Comparison of ENCODE assay signal across 24 cellular contexts in genomic region chr2:218179782-218180181, GRCh38. TPM values are rescaled to one million over a fixed set of nuclear protein-coding genes. Genes with fewer than 3 reads are reported as not detected.
DNase-seq lines count a peak whose midpoint lies in the region; ATAC-seq, FAIRE-seq and TF ChIP-seq lines count a peak whose summit lies in the region.
"Had no signal": no experiment of that assay in that cellular context is flagged by ENCODE, and none has a peak within 500 bp of the region (broad histone marks: within the 10 kb centered on the region; RNA-seq: fewer than 3 reads in every experiment).

No MANE protein-coding gene starts in this region.

- no peak overlapping the region for H2AFZ ChIP-seq in HepG2 (ENCODE audit: low read length)

- no peak overlapping the region for H3K27ac ChIP-seq in HepG2 (ENCODE audit: extremely low read length, insufficient read depth, low read length)
- no peak overlapping the region for H3K27ac ChIP-seq in right lobe of liver
- no peak overlapping the region for H3K27ac ChIP-seq in left lung
- no peak overlapping the region for H3K27ac ChIP-seq in upper lobe of right lung
- H3K27ac ChIP-seq in stomach = no peak overlapping the region
- H3K27ac ChIP-seq: 22Rv1; A549; BLaER1 treated with 17β-estradiol and CSF1 and Interleukin-3, amounts not matched to agents 10 nM and 100 nM; C4-2B had no signal

- TF ChIP-seq EP300 in HepG2 (IDR thresholded peaks at IDR 0.05; ENCODE audit: low read depth in 2 of 2, low read length in 2 of 2) (no peak), HepG2 (CRISPR knock-in tag; IDR thresholded peaks at IDR 0.05; ENCODE audit: borderline replicate concordance) (no peak), stomach (IDR thresholded peaks at IDR 0.05) (no peak)

- intact Hi-C loops in HepG2 (cut with micrococcal nuclease; ENCODE audit: unreplicated experiment) = loop anchor here (10.0 kb wide), 1 partner anchor 215 kb away; the partner anchor contains the start of gene CTDSP1
- intact Hi-C loops in right lobe of liver (cut with DNase I) = loop anchor here in 1 of 2 donors (10.0 kb wide), 1 partner anchor 205 kb away; the partner anchor contains the start of gene SLC11A1
- intact Hi-C loops in left lung (cut with DNase I) = loop anchor here in 1 of 2 donors (5.0 kb wide), 1 partner anchor 83 kb away; the partner anchor contains the start of gene GPBAR1
- intact Hi-C loops in upper lobe of right lung (cut with DNase I) = no loop called here
- intact Hi-C loops in stomach (cut with DNase I; ENCODE audit: low total_unique reads) = loop anchor here (10.0 kb wide), 1 partner anchor 85 kb away; the partner anchor contains the start of gene GPBAR1

- WGBS in HepG2 (ENCODE audit: low lambda C conversion rate) = 32% methylated on average over 4 of the region's 4 CpGs
- 62% methylated on average over 2 of the region's 4 CpGs for WGBS in right lobe of liver (ENCODE audit: insufficient coverage, low coverage, low lambda C conversion rate, missing lambda C conversion rate)
- WGBS in stomach, 5 donors = 90 to 95% (median 93%) methylated on average over 4 of the region's 4 CpGs

- H3K9me3 ChIP-seq in HepG2 (ENCODE audit: low read length) (no peaks in the 10 kb centered on the region), right lobe of liver (no peaks in the 10 kb centered on the region), left lung (no peaks in the 10 kb centered on the region), upper lobe of right lung (no peaks in the 10 kb centered on the region), stomach (no peaks in the 10 kb centered on the region)
- H3K9me3 ChIP-seq: A549; BLaER1 treated with 17β-estradiol and CSF1 and Interleukin-3, amounts not matched to agents 10 nM and 100 nM; Caco-2 had no signal

- in situ Hi-C loops in HepG2 (cut with HindIII; ENCODE audit: extremely low pct_ligation_motif_present, low pct_unique_long_range_greater_than_20kb) = no loop called here

- no peak overlapping the region for H3K9ac ChIP-seq in HepG2 (ENCODE audit: insufficient read depth, low read depth, low read length)
- H3K9ac ChIP-seq: BLaER1 treated with 17β-estradiol and CSF1 and Interleukin-3, amounts not matched to agents 10 nM and 100 nM had no signal

- H3K36me3 ChIP-seq in HepG2 (replicated peaks in 1 of 2; ENCODE audit: control insufficient read depth in 1 of 2, insufficient read depth in 2 of 2, low read length in 2 of 2) = no peaks in the 10 kb centered on the region
- H3K36me3 ChIP-seq in right lobe of liver = no peaks in the 10 kb centered on the region
- no peaks in the 10 kb centered on the region for H3K36me3 ChIP-seq in left lung
- no peaks in the 10 kb centered on the region for H3K36me3 ChIP-seq in upper lobe of right lung
- no peaks in the 10 kb centered on the region for H3K36me3 ChIP-seq in stomach
- H3K36me3 ChIP-seq: BLaER1 treated with 17β-estradiol and CSF1 and Interleukin-3, amounts not matched to agents 10 nM and 100 nM had no signal

- TF ChIP-seq RAD21 in HepG2 (CRISPR knock-in tag; IDR thresholded peaks at IDR 0.05) = no peak

- TF ChIP-seq CTCF in HepG2 (CRISPR knock-in tag; IDR thresholded peaks at IDR 0.05) (no peak), right lobe of liver (IDR thresholded peaks at IDR 0.05) (no peak), left lung (IDR thresholded peaks at IDR 0.05) (no peak), upper lobe of right lung (IDR thresholded peaks at IDR 0.05) (no peak), stomach (IDR thresholded peaks at IDR 0.05) (no peak)

- BruUV-seq in HepG2 (replicated peaks; lab: Mats Ljungman, UMichigan) = no TSS peak

- no peak overlapping the region for H3K4me2 ChIP-seq in HepG2 (ENCODE audit: low read depth, low read length)
- H3K4me2 ChIP-seq: A549; BLaER1 treated with 17β-estradiol and CSF1 and Interleukin-3, amounts not matched to agents 10 nM and 100 nM had no signal

- ATAC-seq in HepG2 (peak; percentile 74), right lobe of liver (no peak), left lung (peak; percentile 70), upper lobe of right lung (peak; percentile 69)
- ATAC-seq: CD8-positive, alpha-beta T cell had no signal

- TF ChIP-seq POLR2A in HepG2 (IDR thresholded peaks at IDR 0.05; ENCODE audit: insufficient read depth in 1 of 2, low read depth in 2 of 2, low read length in 2 of 2) (no peak), right lobe of liver (IDR thresholded peaks at IDR 0.05) (no peak), stomach (IDR thresholded peaks at IDR 0.05) (no peak)

- CTCF ChIA-PET in HepG2 (lab: Yijun Ruan, JAX; ENCODE audit: low intra/inter-chr PET ratio, low total read pairs) = no interaction called here

- peak; percentile 22 for DNase-seq in HepG2 (ENCODE audit: low spot score)
- no peak for DNase-seq in right lobe of liver
- no peak for DNase-seq in left lung
- DNase-seq in upper lobe of right lung = no peak
- DNase-seq in stomach = no peak
- no peak for DNase-seq in hippocampal formation (lab: John Stamatoyannopoulos, UW)
- DNase-seq: AML-193; Calu3; CD4-positive, alpha-beta T cell; CD8-positive, alpha-beta T cell; DMS79 treated with DMSO at 0.1 percent for 48 hours; GF-D8 had no signal

- H3K4me3 ChIP-seq in HepG2 (replicated peaks in 1 of 3; ENCODE audit: insufficient read depth in 1 of 3, low read depth in 2 of 3, low read length in 3 of 3) = no peak overlapping the region
- no peak overlapping the region for H3K4me3 ChIP-seq in right lobe of liver
- no peak overlapping the region for H3K4me3 ChIP-seq in left lung
- H3K4me3 ChIP-seq in upper lobe of right lung = no peak overlapping the region
- no peak overlapping the region for H3K4me3 ChIP-seq in stomach
- H3K4me3 ChIP-seq: A549; BLaER1 treated with 17β-estradiol and CSF1 and Interleukin-3, amounts not matched to agents 10 nM and 100 nM had no signal

- no peaks in the 10 kb centered on the region for H4K20me1 ChIP-seq in HepG2 (ENCODE audit: insufficient read depth, low read length)
- H4K20me1 ChIP-seq: BLaER1 treated with 17β-estradiol and CSF1 and Interleukin-3, amounts not matched to agents 10 nM and 100 nM had no signal

- FAIRE-seq in HepG2 (lab: Jason Lieb, UNC) = peak; percentile 12
- FAIRE-seq: A549, D721Med, G401.6, GM12891, GM19239 had no signal

- H3K79me2 ChIP-seq in HepG2 (ENCODE audit: insufficient read depth, low read length) = no peaks in the 10 kb centered on the region

- peaks cover 0 to 18% of the 10 kb centered on the region in 2 experiments; a peak in 4 of 5 replicates for H3K27me3 ChIP-seq in HepG2 (ENCODE audit: control insufficient read depth in 1 of 2, insufficient read depth in 2 of 2, low read length in 2 of 2)
- no peaks in the 10 kb centered on the region for H3K27me3 ChIP-seq in right lobe of liver
- H3K27me3 ChIP-seq in left lung = no peaks in the 10 kb centered on the region
- H3K27me3 ChIP-seq in upper lobe of right lung = no peaks in the 10 kb centered on the region
- no peaks in the 10 kb centered on the region for H3K27me3 ChIP-seq in stomach
- H3K27me3 ChIP-seq: BLaER1 treated with 17β-estradiol and CSF1 and Interleukin-3, amounts not matched to agents 10 nM and 100 nM had no signal

- POLR2A ChIA-PET in HepG2 (lab: Yijun Ruan, JAX) = no interaction called here

- H3K4me1 ChIP-seq in HepG2 (ENCODE audit: insufficient read depth, low read length) (peaks cover 10% of the 10 kb centered on the region), right lobe of liver (no peaks in the 10 kb centered on the region), left lung (no peaks in the 10 kb centered on the region), upper lobe of right lung (no peaks in the 10 kb centered on the region), stomach (no peaks in the 10 kb centered on the region)
- H3K4me1 ChIP-seq: A549; BLaER1 treated with 17β-estradiol and CSF1 and Interleukin-3, amounts not matched to agents 10 nM and 100 nM; Caco-2 had no signal

RNA-seq across cellular contexts. Expression of gene CXCR1, which starts 13.0 kb away (rescaled TPM):
- total RNA-seq in HepG2 (2016; rRNA removed; fragmentation: Illumina TruSeq; extraction: Trizol) (not detected in 2 replicates), right lobe of liver (1 to 10 TPM in 2 of 6 experiments, under 1 TPM in 4; 0.40 to 1.6 (median 0.74) TPM), left lung (10 to 100 TPM in 1 of 2 donors, 1 to 10 TPM in 1; 1.7 to 21.0 TPM), upper lobe of right lung (5.3 TPM), stomach (under 1 TPM in 3 of 5 donors, not detected in 2; 0.37 to 0.87 (median 0.45) TPM)
- not detected in 2 replicates for total RNA-seq in HepG2 (2016; cell fraction: cytosol; rRNA removed; fragmentation: Illumina TruSeq; extraction: Trizol; ENCODE audit: low read depth)
- not detected in 2 replicates for total RNA-seq in HepG2 (2016; cell fraction: insoluble cytoplasmic fraction; rRNA removed; fragmentation: Illumina TruSeq; extraction: Trizol)
- not detected in 2 replicates for total RNA-seq in HepG2 (2016; cell fraction: membrane; rRNA removed; fragmentation: Illumina TruSeq; extraction: Trizol)
- total RNA-seq in HepG2 (2016; cell fraction: nucleus; rRNA removed; fragmentation: Illumina TruSeq; extraction: Trizol) = not detected in 2 replicates
- polyA plus RNA-seq in HepG2 (2011; rRNA removed) (not detected in 2 replicates), stomach (under 1 TPM; 0.03 to 0.62 (median 0.61) TPM)
- not detected in 2 replicates for polyA plus RNA-seq in HepG2 (2011; cell fraction: cytosol; rRNA removed)
- polyA plus RNA-seq in HepG2 (2011; cell fraction: nucleus; rRNA removed) = not detected in 2 replicates
- polyA plus RNA-seq in HepG2 (2012) = not detected in 2 replicates
- polyA plus RNA-seq in HepG2 (2016; cell fraction: cytosol; fragmentation: Illumina TruSeq; extraction: Trizol; ENCODE audit: low read depth) = not detected in 2 replicates
- not detected in 2 replicates for polyA plus RNA-seq in HepG2 (2016; cell fraction: insoluble cytoplasmic fraction; fragmentation: Illumina TruSeq; extraction: Trizol; ENCODE audit: low read depth)
- not detected in 2 replicates for polyA plus RNA-seq in HepG2 (2016; cell fraction: membrane; fragmentation: Illumina TruSeq; extraction: Trizol; ENCODE audit: low read depth)
- not detected in 2 replicates for polyA plus RNA-seq in HepG2 (2016; cell fraction: nucleus; fragmentation: Illumina TruSeq; extraction: Trizol; ENCODE audit: insufficient read depth, low read depth)
- not detected in 2 replicates for polyA minus RNA-seq in HepG2 (2011; rRNA and poly(A)+ RNA removed; ENCODE audit: low replicate concordance)
- polyA minus RNA-seq in HepG2 (2011; cell fraction: cytosol; rRNA and poly(A)+ RNA removed) = not detected in 2 replicates
- not detected in 2 replicates for polyA minus RNA-seq in HepG2 (2011; cell fraction: nucleus; rRNA and poly(A)+ RNA removed)
- total RNA-seq: A172; B cell; Caco-2; Calu3; CD8-positive, alpha-beta T cell had no signal
- polyA plus RNA-seq: A549, BJ had no signal

RNA-seq across cellular contexts. Expression of gene ARPC2, which starts 37.2 kb away (rescaled TPM):
- total RNA-seq in HepG2 (2016; rRNA removed; fragmentation: Illumina TruSeq; extraction: Trizol) (168 and 201 TPM in 2 replicates), right lobe of liver (100 to 1,000 TPM in 1 of 6 experiments, 10 to 100 TPM in 5; 54.9 to 110 (median 78.1) TPM), left lung (100 to 1,000 TPM; 361 to 452 TPM), upper lobe of right lung (357 TPM), stomach (100 to 1,000 TPM in 4 of 5 donors, 10 to 100 TPM in 1; 92.1 to 456 (median 234) TPM)
- 312 and 330 TPM in 2 replicates for total RNA-seq in HepG2 (2016; cell fraction: cytosol; rRNA removed; fragmentation: Illumina TruSeq; extraction: Trizol; ENCODE audit: low read depth)
- total RNA-seq in HepG2 (2016; cell fraction: insoluble cytoplasmic fraction; rRNA removed; fragmentation: Illumina TruSeq; extraction: Trizol) = 163 and 189 TPM in 2 replicates
- 389 and 391 TPM in 2 replicates for total RNA-seq in HepG2 (2016; cell fraction: membrane; rRNA removed; fragmentation: Illumina TruSeq; extraction: Trizol)
- 103 and 109 TPM in 2 replicates for total RNA-seq in HepG2 (2016; cell fraction: nucleus; rRNA removed; fragmentation: Illumina TruSeq; extraction: Trizol)
- polyA plus RNA-seq in HepG2 (2011; rRNA removed) (257 and 303 TPM in 2 replicates), stomach (100 to 1,000 TPM; 188 to 384 (median 278) TPM)
- 184 and 199 TPM in 2 replicates for polyA plus RNA-seq in HepG2 (2011; cell fraction: cytosol; rRNA removed)
- polyA plus RNA-seq in HepG2 (2011; cell fraction: nucleus; rRNA removed) = 103 and 125 TPM in 2 replicates
- 165 and 176 TPM in 2 replicates for polyA plus RNA-seq in HepG2 (2012)
- polyA plus RNA-seq in HepG2 (2016; cell fraction: cytosol; fragmentation: Illumina TruSeq; extraction: Trizol; ENCODE audit: low read depth) = 614 and 653 TPM in 2 replicates
- 342 and 343 TPM in 2 replicates for polyA plus RNA-seq in HepG2 (2016; cell fraction: insoluble cytoplasmic fraction; fragmentation: Illumina TruSeq; extraction: Trizol; ENCODE audit: low read depth)
- 586 and 613 TPM in 2 replicates for polyA plus RNA-seq in HepG2 (2016; cell fraction: membrane; fragmentation: Illumina TruSeq; extraction: Trizol; ENCODE audit: low read depth)
- 218 and 223 TPM in 2 replicates for polyA plus RNA-seq in HepG2 (2016; cell fraction: nucleus; fragmentation: Illumina TruSeq; extraction: Trizol; ENCODE audit: insufficient read depth, low read depth)
- polyA minus RNA-seq in HepG2 (2011; rRNA and poly(A)+ RNA removed; ENCODE audit: low replicate concordance) = 153 and 196 TPM in 2 replicates
- 74.9 and 88.0 TPM in 2 replicates for polyA minus RNA-seq in HepG2 (2011; cell fraction: cytosol; rRNA and poly(A)+ RNA removed)
- polyA minus RNA-seq in HepG2 (2011; cell fraction: nucleus; rRNA and poly(A)+ RNA removed) = 166 and 173 TPM in 2 replicates

RNA-seq across cellular contexts. Expression of gene CXCR2, which starts 54.0 kb away (rescaled TPM):
- total RNA-seq in HepG2 (2016; rRNA removed; fragmentation: Illumina TruSeq; extraction: Trizol) (not detected in 2 replicates), right lobe of liver (1 to 10 TPM in 4 of 6 experiments, under 1 TPM in 2; 0.81 to 2.6 (median 1.2) TPM), left lung (10 to 100 TPM in 1 of 2 donors, 1 to 10 TPM in 1; 3.1 to 22.0 TPM), upper lobe of right lung (9.0 TPM), stomach (1 to 10 TPM in 1 of 5 donors, under 1 TPM in 1, not detected in 3; 0.37 to 1.2 TPM)
- not detected in 2 replicates for total RNA-seq in HepG2 (2016; cell fraction: cytosol; rRNA removed; fragmentation: Illumina TruSeq; extraction: Trizol; ENCODE audit: low read depth)
- not detected in 2 replicates for total RNA-seq in HepG2 (2016; cell fraction: insoluble cytoplasmic fraction; rRNA removed; fragmentation: Illumina TruSeq; extraction: Trizol)
- total RNA-seq in HepG2 (2016; cell fraction: membrane; rRNA removed; fragmentation: Illumina TruSeq; extraction: Trizol) = not detected in 2 replicates
- not detected in 2 replicates for total RNA-seq in HepG2 (2016; cell fraction: nucleus; rRNA removed; fragmentation: Illumina TruSeq; extraction: Trizol)
- polyA plus RNA-seq in HepG2 (2011; rRNA removed) (not detected in 2 replicates), stomach (1 to 10 TPM; 1.2 to 2.3 (median 2.1) TPM)
- not detected in 2 replicates for polyA plus RNA-seq in HepG2 (2011; cell fraction: cytosol; rRNA removed)
- polyA plus RNA-seq in HepG2 (2011; cell fraction: nucleus; rRNA removed) = not detected in 2 replicates
- polyA plus RNA-seq in HepG2 (2012) = not detected in 2 replicates
- not detected in 2 replicates for polyA plus RNA-seq in HepG2 (2016; cell fraction: cytosol; fragmentation: Illumina TruSeq; extraction: Trizol; ENCODE audit: low read depth)
- not detected in 2 replicates for polyA plus RNA-seq in HepG2 (2016; cell fraction: insoluble cytoplasmic fraction; fragmentation: Illumina TruSeq; extraction: Trizol; ENCODE audit: low read depth)
- polyA plus RNA-seq in HepG2 (2016; cell fraction: membrane; fragmentation: Illumina TruSeq; extraction: Trizol; ENCODE audit: low read depth) = not detected in 2 replicates
- not detected in 2 replicates for polyA plus RNA-seq in HepG2 (2016; cell fraction: nucleus; fragmentation: Illumina TruSeq; extraction: Trizol; ENCODE audit: insufficient read depth, low read depth)
- 0.65 TPM in 1 of 2 replicates, not detected in the other for polyA minus RNA-seq in HepG2 (2011; rRNA and poly(A)+ RNA removed; ENCODE audit: low replicate concordance)
- polyA minus RNA-seq in HepG2 (2011; cell fraction: cytosol; rRNA and poly(A)+ RNA removed) = not detected in 2 replicates
- not detected in 2 replicates for polyA minus RNA-seq in HepG2 (2011; cell fraction: nucleus; rRNA and poly(A)+ RNA removed)
- total RNA-seq: A172; B cell; Caco-2; Calu3; CD4-positive, alpha-beta T cell; CD8-positive, alpha-beta T cell had no signal
- polyA plus RNA-seq: BJ had no signal

Comparison
In these comparisons a context has a peak if more than half of its experiments do, and no peak if none do; other contexts are left out.
1. ATAC-seq: peak in HepG2 (single experiment), left lung (single experiment) and upper lobe of right lung (single experiment); none in right lobe of liver (0 of 4).